Comparison of ENCODE assay signal across 1 cellular context in genomic region chr14:96576359-96576758, GRCh38.
TF ChIP-seq lines count a peak whose summit lies in the region.

No MANE protein-coding gene starts in this region.

TF ChIP-seq in GM12878, 131 proteins besides CTCF, POLR2A, EP300 and RAD21 (continued from another document):
- TF ChIP-seq PKNOX1 (IDR thresholded peaks at IDR 0.05) (no peak), RBBP5 (conservative IDR thresholded peaks at IDR 0.05) (no peak), PRDM15 (CRISPR knock-in tag; IDR thresholded peaks at IDR 0.05) (no peak), HCFC1 (IDR thresholded peaks at IDR 0.05; ENCODE audit: low read length) (no peak), KLF5 (IDR thresholded peaks at IDR 0.05; ENCODE audit: partially characterized antibody) (no peak), PBX3 (IDR thresholded peaks at IDR 0.05; ENCODE audit: insufficient replicate concordance, low read depth, low read length) (no peak), TCF7 (IDR thresholded peaks at IDR 0.05; ENCODE audit: borderline replicate concordance) (no peak), KAT2A (conservative IDR thresholded peaks at IDR 0.05; ENCODE audit: control insufficient read depth, low read depth, low read length) (no peak), YBX1 (IDR thresholded peaks at IDR 0.05) (no peak), NBN (IDR thresholded peaks at IDR 0.05) (no peak), STAT3 (IDR thresholded peaks at IDR 0.05; ENCODE audit: low read depth, low read length) (no peak), IKZF2 (IDR thresholded peaks at IDR 0.05) (no peak), STAT1 (conservative IDR thresholded peaks at IDR 0.05) (no peak), NFIC (IDR thresholded peaks at IDR 0.05; ENCODE audit: low read depth, low read length) (no peak), FOXM1 (IDR thresholded peaks at IDR 0.05; ENCODE audit: low read depth, low read length) (no peak)
